ENCODE assay signal across 8 cellular contexts in the genomic region with DNA sequence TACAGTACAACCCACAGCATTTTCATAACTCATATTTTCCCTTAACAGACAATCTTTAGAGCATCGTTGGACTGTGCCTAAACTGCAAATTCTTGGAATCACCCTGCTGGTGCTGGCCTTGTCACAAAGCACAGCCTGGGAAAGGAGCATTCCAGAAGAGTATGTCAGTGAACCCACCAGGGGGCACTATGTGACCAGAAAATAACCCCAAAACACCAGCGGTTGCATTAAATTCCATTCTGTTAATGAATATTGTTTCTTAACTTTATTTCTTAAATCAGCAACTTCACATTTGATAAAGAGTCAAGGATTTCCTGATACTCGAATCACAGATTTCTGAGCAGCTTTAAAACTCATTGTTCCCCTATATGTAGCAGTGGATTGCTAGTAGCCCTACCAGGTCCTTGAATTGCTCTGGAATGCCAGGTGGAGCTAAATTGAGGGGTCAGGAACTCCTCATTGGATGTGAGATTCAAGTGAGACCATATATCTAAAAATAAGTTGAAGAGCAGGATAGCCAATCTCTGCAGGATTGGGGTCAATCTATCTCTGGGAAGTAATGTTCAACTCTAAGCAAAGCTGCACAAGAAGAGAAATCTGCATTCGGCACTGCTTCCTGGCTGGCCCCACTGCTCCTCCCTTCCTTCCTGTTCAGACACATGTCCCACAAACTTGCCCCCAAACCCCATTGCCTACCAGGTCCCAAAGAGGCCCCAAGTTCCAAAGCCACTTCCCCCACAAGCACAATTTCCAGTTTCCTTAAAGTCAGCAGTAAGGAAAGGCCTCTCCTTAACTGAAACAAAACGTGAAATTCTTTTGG. TPM values are rescaled to one million over a fixed set of nuclear protein-coding genes. Genes with fewer than 3 reads are reported as not detected.
DNase-seq lines count a peak whose midpoint lies in the region; ATAC-seq and TF ChIP-seq lines count a peak whose summit lies in the region.

No MANE protein-coding gene starts in this region.

- H2AFZ ChIP-seq in osteoblast (ENCODE audit: low read length) = peak overlapping the region; percentile 60

- H3K27ac ChIP-seq in RWPE2 (ENCODE audit: poor library complexity, severe bottlenecking) (no peak overlapping the region), osteoblast (ENCODE audit: low read depth, low read length) (no peak overlapping the region)

- no peaks in the 10 kb centered on the region for H3K27me3 Mint-ChIP-seq in type B pancreatic cell

- H3K4me1 Mint-ChIP-seq in type B pancreatic cell (ENCODE audit: unreplicated experiment) = peaks cover 32% of the 10 kb centered on the region

- no peaks in the 10 kb centered on the region for H3K36me3 Mint-ChIP-seq in type B pancreatic cell

- no peaks in the 10 kb centered on the region for H3K9me3 Mint-ChIP-seq in type B pancreatic cell

- no peak overlapping the region for H3K4me3 ChIP-seq in RWPE2 (ENCODE audit: severe bottlenecking)
- no peak overlapping the region for H3K4me3 ChIP-seq in fibroblast of villous mesenchyme (ENCODE audit: low read depth, low read length)
- no peak overlapping the region for H3K4me3 ChIP-seq in osteoblast (ENCODE audit: insufficient read depth, low read length)

- H3K27me3 ChIP-seq in RWPE2 (ENCODE audit: insufficient read depth, poor library complexity, severe bottlenecking) (no peaks in the 10 kb centered on the region), osteoblast (ENCODE audit: insufficient read depth, low read length) (no peaks in the 10 kb centered on the region)

- H3K36me3 ChIP-seq in RWPE2 (ENCODE audit: low read depth) = no peaks in the 10 kb centered on the region
- no peaks in the 10 kb centered on the region for H3K36me3 ChIP-seq in osteoblast (ENCODE audit: insufficient read depth, low read length)

- in situ Hi-C loops in KBM-7 (cut with MboI; ENCODE audit: low pct_unique_long_range_greater_than_20kb, low sequenced_read_pairs) = loop anchor here (25.0 kb wide), 2 partner anchors 204 to 1054 kb away; no protein-coding TSS in a partner anchor

- no peak overlapping the region for H3K4me3 Mint-ChIP-seq in type B pancreatic cell

- H3K9me3 ChIP-seq in RWPE2 (ENCODE audit: severe bottlenecking) = no peaks in the 10 kb centered on the region
- H3K9me3 ChIP-seq in osteoblast (ENCODE audit: low read depth, low read length) = no peaks in the 10 kb centered on the region

- H3K4me1 ChIP-seq in RWPE2 (ENCODE audit: insufficient read depth, poor library complexity, severe bottlenecking) = no peaks in the 10 kb centered on the region
- no peaks in the 10 kb centered on the region for H3K4me1 ChIP-seq in osteoblast (ENCODE audit: insufficient read depth, low read length)

- no peaks in the 10 kb centered on the region for H4K20me1 ChIP-seq in osteoblast (ENCODE audit: insufficient read depth, low read length)

- H3K4me2 ChIP-seq in osteoblast (ENCODE audit: insufficient read depth, low read length) = peak overlapping the region; percentile 41

- peak; percentile 71 for TF ChIP-seq CTCF in RWPE2 (IDR thresholded peaks at IDR 0.05; ENCODE audit: poor library complexity, severe bottlenecking)
- peak; percentile 75 for TF ChIP-seq CTCF in fibroblast of villous mesenchyme (IDR thresholded peaks at IDR 0.05; ENCODE audit: insufficient read depth, low read depth, low read length)
- TF ChIP-seq CTCF in osteoblast (IDR thresholded peaks at IDR 0.05; ENCODE audit: extremely low read depth, low read depth, low read length) = peak; percentile 83
- peak; percentile 96 for TF ChIP-seq CTCF in type B pancreatic cell (conservative IDR thresholded peaks at IDR 0.05)

- peak; percentile 48 for DNase-seq in DMS79 treated with DMSO at 0.1 percent for 48 hours (lab: John Stamatoyannopoulos, UW)
- DNase-seq in KBM-7 = peak; percentile 82
- no peak for DNase-seq in RWPE2 (ENCODE audit: low spot score)
- peak; percentile 34 for DNase-seq in activated T-helper 9 cell treated with anti-CD3 and anti-CD28 coated beads, Interleukin-2, amount 50 U/mL, for 16 hours (ENCODE audit: low read depth)
- peak; percentile 80 for DNase-seq in fibroblast of villous mesenchyme (ENCODE audit: low read depth)
- DNase-seq in osteoblast (ENCODE audit: insufficient read length, low spot score, missing footprints) = peak; percentile 73
- DNase-seq in type B pancreatic cell (ENCODE audit: extremely low spot score, unreplicated experiment) = no peak

- no peaks in the 10 kb centered on the region for H3K79me2 ChIP-seq in osteoblast (ENCODE audit: insufficient read depth, low read length)

- peak overlapping the region; percentile 64 for H3K27ac Mint-ChIP-seq in type B pancreatic cell

- ATAC-seq in RWPE2 (ENCODE audit: low read depth) (peak; percentile 58; the same call in 2 of the 3 replicates), GM18870 (IDR thresholded peaks at IDR 0.05; ENCODE audit: unreplicated experiment) (no peak)

RNA-seq across cellular contexts. Expression of gene RAB4A, which starts 12.7 kb away (rescaled TPM):
- total RNA-seq in fibroblast of villous mesenchyme (17.1 and 18.6 TPM in 2 replicates), osteoblast (19.9 and 20.0 TPM in 2 replicates), type B pancreatic cell (ENCODE audit: low replicate concordance) (59.9 and 71.8 TPM in 2 replicates)

Comparison
In these comparisons a context has a peak if more than half of its experiments do, and no peak if none do; other contexts are left out.
1. DNase-seq: peak in DMS79 treated with DMSO at 0.1 percent for 48 hours (single experiment), KBM-7 (single experiment), activated T-helper 9 cell treated with anti-CD3 and anti-CD28 coated beads, Interleukin-2, amount 50 U/mL, for 16 hours (single experiment), fibroblast of villous mesenchyme (single experiment) and osteoblast (single experiment); none in RWPE2 (single experiment) and type B pancreatic cell (single experiment).
2. Peak in every context shown above with its lines, with median percentiles within 50 percentile points of each other: CTCF ChIP-seq.